ENCODE assay signal across 1 cellular context in genomic region chr1:201955009-201955749, GRCh38.
TF ChIP-seq lines count a peak whose summit lies in the region.

Gene TIMM17A, plus strand, starts transcription at chr1:201955503. Its CDS starts 24 bp downstream, at chr1:201955527.

TF ChIP-seq in HepG2, 621 proteins besides CTCF, POLR2A, EP300 and RAD21 (continued from another document and continues in another):
- peak; percentile 87; the same call in 1 of the 2 replicates for TF ChIP-seq ATF5 (CRISPR knock-in tag; IDR thresholded peaks at IDR 0.05; ENCODE audit: low read depth)
- TF ChIP-seq USF2 (IDR thresholded peaks at IDR 0.05; ENCODE audit: low read depth, low read length), result no peak
- TF ChIP-seq USF2 (CRISPR knock-in tag; IDR thresholded peaks at IDR 0.05; ENCODE audit: borderline replicate concordance), result no peak
- TF ChIP-seq TBL1XR1 (IDR thresholded peaks at IDR 0.05; ENCODE audit: borderline replicate concordance, low read length, partially characterized antibody), result no peak
- TF ChIP-seq ARID3A (IDR thresholded peaks at IDR 0.05; ENCODE audit: low read depth, low read length), result peak; percentile 8; the same call in 1 of the 2 replicates
- TF ChIP-seq CREM (IDR thresholded peaks at IDR 0.05), result no peak
- TF ChIP-seq CREM (CRISPR knock-in tag; IDR thresholded peaks at IDR 0.05), result no peak
- peak; percentile 66; the same call in 1 of the 2 replicates for TF ChIP-seq HNF1B (CRISPR knock-in tag; IDR thresholded peaks at IDR 0.05)
- peak; percentile 60; the same call in 1 of the 2 replicates for TF ChIP-seq LBX2 (CRISPR knock-in tag; IDR thresholded peaks at IDR 0.05; ENCODE audit: borderline replicate concordance)
- TF ChIP-seq SALL1 (CRISPR knock-in tag; IDR thresholded peaks at IDR 0.05), result peak; percentile 79
- TF ChIP-seq ZNF343 (CRISPR knock-in tag; IDR thresholded peaks at IDR 0.05), result peak; percentile 45; the same call in 1 of the 2 replicates
- TF ChIP-seq ZNF713 (CRISPR knock-in tag; IDR thresholded peaks at IDR 0.05), result no peak
- no peak for TF ChIP-seq ZNF7 (CRISPR knock-in tag; IDR thresholded peaks at IDR 0.05)
- 0 out of 2 replicates have a peak, but pooled peaks have one; percentile 55 for TF ChIP-seq POGK (CRISPR knock-in tag; conservative IDR thresholded peaks at IDR 0.05)
- TF ChIP-seq FOXO1 (CRISPR knock-in tag; IDR thresholded peaks at IDR 0.05), result peak; percentile 12; the same call in 1 of the 2 replicates
- peak; percentile 88; the same call in 1 of the 2 replicates for TF ChIP-seq MEIS1 (CRISPR knock-in tag; IDR thresholded peaks at IDR 0.05; ENCODE audit: borderline replicate concordance)
- TF ChIP-seq ZBTB46 (CRISPR knock-in tag; IDR thresholded peaks at IDR 0.05; ENCODE audit: borderline replicate concordance), result 0 out of 2 replicates have a peak, but pooled peaks have one; percentile 39
- TF ChIP-seq REL (CRISPR knock-in tag; conservative IDR thresholded peaks at IDR 0.05), result 0 out of 2 replicates have a peak, but pooled peaks have one; percentile 39
- TF ChIP-seq TMF1 (CRISPR knock-in tag; IDR thresholded peaks at IDR 0.05; ENCODE audit: low read depth), result 0 out of 2 replicates have a peak, but pooled peaks have one; percentile 11
- TF ChIP-seq ZNF672 (CRISPR knock-in tag; IDR thresholded peaks at IDR 0.05), result no peak
- TF ChIP-seq ZNF383 (CRISPR knock-in tag; IDR thresholded peaks at IDR 0.05; ENCODE audit: borderline replicate concordance), result no peak
- TF ChIP-seq MED8 (CRISPR knock-in tag; IDR thresholded peaks at IDR 0.05; ENCODE audit: insufficient replicate concordance), result peak; percentile 72
- TF ChIP-seq ZBTB40 (IDR thresholded peaks at IDR 0.05), result no peak
- TF ChIP-seq ZBTB40 (CRISPR knock-in tag; IDR thresholded peaks at IDR 0.05), result no peak
- peak; percentile 31; the same call in 1 of the 2 replicates for TF ChIP-seq ZBED4 (CRISPR knock-in tag; IDR thresholded peaks at IDR 0.05; ENCODE audit: borderline replicate concordance)
- peak; percentile 72; the same call in 1 of the 2 replicates for TF ChIP-seq ZBTB38 (CRISPR knock-in tag; IDR thresholded peaks at IDR 0.05)
- peak; percentile 71 for TF ChIP-seq ZNF160 (CRISPR knock-in tag; IDR thresholded peaks at IDR 0.05)
